Comparison of ENCODE assay signal across 15 cellular contexts in genomic region chr16:87894005-87894404, GRCh38. TPM values are rescaled to one million over a fixed set of nuclear protein-coding genes. Genes with fewer than 3 reads are reported as not detected.
DNase-seq lines count a peak whose midpoint lies in the region; ATAC-seq, FAIRE-seq and TF ChIP-seq lines count a peak whose summit lies in the region.
"Not testable (repeated sequence)": the region's sequence is repeated elsewhere in the genome, so short reads cannot be mapped to it uniquely, and the experiment has no call there.
"Had no signal": no experiment of that assay in that cellular context is flagged by ENCODE, and none has a peak within 500 bp of the region (broad histone marks: within the 10 kb centered on the region; RNA-seq: fewer than 3 reads in every experiment).

No MANE protein-coding gene starts in this region.

- CTCF ChIA-PET in HepG2 (lab: Yijun Ruan, JAX; ENCODE audit: low intra/inter-chr PET ratio, low total read pairs) = not testable (repeated sequence)

- not testable (repeated sequence) for H3K9me3 ChIP-seq in OCI-LY3 (ENCODE audit: insufficient read depth, low read length); HepG2 (ENCODE audit: low read length); skeletal muscle tissue (ENCODE audit: control insufficient read depth in 3 of 3, low read length in 3 of 3)

- POLR2A ChIA-PET in HepG2 (lab: Yijun Ruan, JAX) = interaction anchor here (0.9 to 1.9 kb wide), 2 partner anchors 17 to 128 kb away, joined by 4 to 5 read pairs; partner anchors contain the start of gene KLHDC4

- H4K20me1 ChIP-seq in OCI-LY3 (ENCODE audit: insufficient read depth, low read length); HepG2 (ENCODE audit: insufficient read depth, low read length): not testable (repeated sequence)

- intact Hi-C loops in HepG2 (cut with micrococcal nuclease; ENCODE audit: unreplicated experiment) = not testable (repeated sequence)

- not testable (repeated sequence) for H3K27me3 ChIP-seq in OCI-LY3 (ENCODE audit: low read depth, low read length); HepG2 (ENCODE audit: control insufficient read depth in 1 of 2, insufficient read depth in 2 of 2, low read length in 2 of 2); skeletal muscle tissue (ENCODE audit: control insufficient read depth in 3 of 3, insufficient read depth in 3 of 3, low read length in 3 of 3)

- TF ChIP-seq POLR2A in HepG2 (IDR thresholded peaks at IDR 0.05; ENCODE audit: insufficient read depth in 1 of 2, low read depth in 2 of 2, low read length in 2 of 2) = not testable (repeated sequence)

- not testable (repeated sequence) for TF ChIP-seq EP300 in HepG2 (IDR thresholded peaks at IDR 0.05; ENCODE audit: low read depth in 2 of 2, low read length in 2 of 2); HepG2 (CRISPR knock-in tag; IDR thresholded peaks at IDR 0.05; ENCODE audit: borderline replicate concordance)

- H3K4me1 Mint-ChIP-seq in activated naive CD8-positive, alpha-beta T cell (ENCODE audit: low read depth) = peaks cover 49% of the 10 kb centered on the region
- peaks cover 25% of the 10 kb centered on the region for H3K4me1 Mint-ChIP-seq in chondrocyte (ENCODE audit: low read depth)

- H2AFZ ChIP-seq in OCI-LY3 (ENCODE audit: low read depth, low read length) = peak overlapping the region; percentile 81; the same call in 1 of the 2 replicates
- H2AFZ ChIP-seq in HepG2 (ENCODE audit: low read length) = not testable (repeated sequence)

- not testable (repeated sequence) for H3K36me3 Mint-ChIP-seq in activated naive CD8-positive, alpha-beta T cell; chondrocyte (ENCODE audit: low read depth)

- BruUV-seq in HepG2 (replicated peaks; lab: Mats Ljungman, UMichigan) = not testable (repeated sequence)

- not testable (repeated sequence) for TF ChIP-seq RAD21 in HepG2 (CRISPR knock-in tag; IDR thresholded peaks at IDR 0.05)

- in situ Hi-C loops in HepG2 (cut with HindIII; ENCODE audit: extremely low pct_ligation_motif_present, low pct_unique_long_range_greater_than_20kb) = not testable (repeated sequence)

- ATAC-seq in HepG2 = not testable (repeated sequence)

- H3K4me3 Mint-ChIP-seq in activated naive CD8-positive, alpha-beta T cell; chondrocyte (ENCODE audit: unreplicated experiment): not testable (repeated sequence)

- not testable (repeated sequence) for H3K36me3 ChIP-seq in OCI-LY3 (replicated peaks; ENCODE audit: low read depth, low read length); skeletal muscle tissue (ENCODE audit: control insufficient read depth in 3 of 3, insufficient read depth in 3 of 3, low read length in 3 of 3)
- peaks cover 13 to 26% of the 10 kb centered on the region in 2 experiments; a peak in 4 of 5 replicates for H3K36me3 ChIP-seq in HepG2 (replicated peaks in 1 of 2; ENCODE audit: control insufficient read depth in 1 of 2, insufficient read depth in 2 of 2, low read length in 2 of 2)

- H3K4me1 ChIP-seq in OCI-LY3 (ENCODE audit: low read length) = peaks cover 42% of the 10 kb centered on the region
- not testable (repeated sequence) for H3K4me1 ChIP-seq in HepG2 (ENCODE audit: insufficient read depth, low read length)
- peaks cover 6 to 14% (median 6%) of the 10 kb centered on the region in 3 donors for H3K4me1 ChIP-seq in skeletal muscle tissue (ENCODE audit: control insufficient read depth in 3 of 3, insufficient read depth in 3 of 3, low read length in 3 of 3)

- H3K79me2 ChIP-seq in OCI-LY3 (ENCODE audit: low read length); HepG2 (ENCODE audit: insufficient read depth, low read length): not testable (repeated sequence)

- not testable (repeated sequence) for H3K9ac ChIP-seq in OCI-LY3 (ENCODE audit: low read length); HepG2 (ENCODE audit: insufficient read depth, low read depth, low read length)
- H3K9ac ChIP-seq in skeletal muscle tissue (ENCODE audit: low read depth in 1 of 3, low read length in 3 of 3) = peak overlapping the region in 1 of 3 donors; percentile 50

- not testable (repeated sequence) for H3K27me3 Mint-ChIP-seq in activated naive CD8-positive, alpha-beta T cell; chondrocyte (ENCODE audit: low read depth)

- not testable (repeated sequence) for H3K27ac ChIP-seq in OCI-LY3 (ENCODE audit: low read length); HepG2 (ENCODE audit: extremely low read length, insufficient read depth, low read length)
- peak overlapping the region; percentile 56 for H3K27ac ChIP-seq in skeletal muscle tissue (ENCODE audit: low read depth, low read length)

- not testable (repeated sequence) for H3K4me3 ChIP-seq in OCI-LY3 (ENCODE audit: low read length); HepG2 (replicated peaks in 1 of 3; ENCODE audit: insufficient read depth in 1 of 3, low read depth in 2 of 3, low read length in 3 of 3); skeletal muscle tissue (ENCODE audit: low read length in 3 of 3)

- 0 out of 2 replicates have a peak overlapping the region, but pooled peaks have one; percentile 24 for H3K4me2 ChIP-seq in OCI-LY3 (ENCODE audit: low read length)
- H3K4me2 ChIP-seq in HepG2 (ENCODE audit: low read depth, low read length) = not testable (repeated sequence)

- H3K9me3 Mint-ChIP-seq in activated naive CD8-positive, alpha-beta T cell (ENCODE audit: low read depth); chondrocyte (ENCODE audit: low read depth): not testable (repeated sequence)

- peak overlapping the region; percentile 100 for H3K27ac Mint-ChIP-seq in activated naive CD8-positive, alpha-beta T cell
- H3K27ac Mint-ChIP-seq in chondrocyte (ENCODE audit: unreplicated experiment) = peak overlapping the region; percentile 92

- not testable (repeated sequence) for FAIRE-seq in HepG2 (lab: Jason Lieb, UNC)

- TF ChIP-seq CTCF in OCI-LY3 (IDR thresholded peaks at IDR 0.05; ENCODE audit: low read depth, low read length); chondrocyte (IDR thresholded peaks at IDR 0.05); HepG2 (CRISPR knock-in tag; IDR thresholded peaks at IDR 0.05): not testable (repeated sequence)

- 96% methylated on average over 4 of the region's 4 CpGs for WGBS in HepG2 (ENCODE audit: low lambda C conversion rate)

- DNase-seq in ELR (ENCODE audit: low read depth) (peak; percentile 22), glomerular visceral epithelial cell (ENCODE audit: extremely low spot score) (peak; percentile 35)
- not testable (repeated sequence) for DNase-seq in chondrocyte (ENCODE audit: low spot score); HepG2 (ENCODE audit: low spot score)

RNA-seq across cellular contexts. Expression of gene SLC7A5, which starts 24.7 kb away (rescaled TPM):
- total RNA-seq in chondrocyte = 53.6 to 249 TPM (median 248 TPM) in 3 replicates
- total RNA-seq in HepG2 (2016; rRNA removed; fragmentation: Illumina TruSeq; extraction: Trizol) = 84.4 and 155 TPM in 2 replicates
- 20.4 and 21.0 TPM in 2 replicates for total RNA-seq in HepG2 (2016; cell fraction: cytosol; rRNA removed; fragmentation: Illumina TruSeq; extraction: Trizol; ENCODE audit: low read depth)
- 65.4 and 165 TPM in 2 replicates for total RNA-seq in HepG2 (2016; cell fraction: insoluble cytoplasmic fraction; rRNA removed; fragmentation: Illumina TruSeq; extraction: Trizol)
- 76.8 and 82.0 TPM in 2 replicates for total RNA-seq in HepG2 (2016; cell fraction: membrane; rRNA removed; fragmentation: Illumina TruSeq; extraction: Trizol)
- 144 and 171 TPM in 2 replicates for total RNA-seq in HepG2 (2016; cell fraction: nucleus; rRNA removed; fragmentation: Illumina TruSeq; extraction: Trizol)
- polyA plus RNA-seq in HepG2 (2011; rRNA removed) = 79.6 and 84.0 TPM in 2 replicates
- polyA plus RNA-seq in HepG2 (2011; cell fraction: cytosol; rRNA removed) = 58.4 and 80.8 TPM in 2 replicates
- polyA plus RNA-seq in HepG2 (2011; cell fraction: nucleus; rRNA removed) = 118 and 147 TPM in 2 replicates
- polyA plus RNA-seq in HepG2 (2012) = 135 and 207 TPM in 2 replicates
- 17.8 and 19.1 TPM in 2 replicates for polyA plus RNA-seq in HepG2 (2016; cell fraction: cytosol; fragmentation: Illumina TruSeq; extraction: Trizol; ENCODE audit: low read depth)
- polyA plus RNA-seq in HepG2 (2016; cell fraction: insoluble cytoplasmic fraction; fragmentation: Illumina TruSeq; extraction: Trizol; ENCODE audit: low read depth) = 93.2 and 121 TPM in 2 replicates
- polyA plus RNA-seq in HepG2 (2016; cell fraction: membrane; fragmentation: Illumina TruSeq; extraction: Trizol; ENCODE audit: low read depth) = 56.5 and 59.3 TPM in 2 replicates
- polyA plus RNA-seq in HepG2 (2016; cell fraction: nucleus; fragmentation: Illumina TruSeq; extraction: Trizol; ENCODE audit: insufficient read depth, low read depth) = 307 and 313 TPM in 2 replicates
- 157 and 170 TPM in 2 replicates for polyA minus RNA-seq in HepG2 (2011; rRNA and poly(A)+ RNA removed; ENCODE audit: low replicate concordance)
- polyA minus RNA-seq in HepG2 (2011; cell fraction: cytosol; rRNA and poly(A)+ RNA removed) = 88.7 and 88.8 TPM in 2 replicates
- polyA minus RNA-seq in HepG2 (2011; cell fraction: nucleus; rRNA and poly(A)+ RNA removed) = 35.7 and 42.5 TPM in 2 replicates
- total RNA-seq in skeletal muscle tissue = 3.1 TPM

RNA-seq across cellular contexts. Expression of gene CA5A, which starts 42.3 kb away (rescaled TPM):
- total RNA-seq in chondrocyte (not detected in 3 replicates), HepG2 (2016; rRNA removed; fragmentation: Illumina TruSeq; extraction: Trizol) (85.7 and 106 TPM in 2 replicates), skeletal muscle tissue (not detected)
- 32.7 and 37.9 TPM in 2 replicates for total RNA-seq in HepG2 (2016; cell fraction: cytosol; rRNA removed; fragmentation: Illumina TruSeq; extraction: Trizol; ENCODE audit: low read depth)
- total RNA-seq in HepG2 (2016; cell fraction: insoluble cytoplasmic fraction; rRNA removed; fragmentation: Illumina TruSeq; extraction: Trizol) = 85.8 and 97.2 TPM in 2 replicates
- 29.8 and 38.9 TPM in 2 replicates for total RNA-seq in HepG2 (2016; cell fraction: membrane; rRNA removed; fragmentation: Illumina TruSeq; extraction: Trizol)
- total RNA-seq in HepG2 (2016; cell fraction: nucleus; rRNA removed; fragmentation: Illumina TruSeq; extraction: Trizol) = 97.3 and 115 TPM in 2 replicates
- polyA plus RNA-seq in HepG2 (2011; rRNA removed) = 66.8 and 70.0 TPM in 2 replicates
- 69.7 and 71.1 TPM in 2 replicates for polyA plus RNA-seq in HepG2 (2011; cell fraction: cytosol; rRNA removed)
- polyA plus RNA-seq in HepG2 (2011; cell fraction: nucleus; rRNA removed) = 186 and 199 TPM in 2 replicates
- polyA plus RNA-seq in HepG2 (2012) = 44.2 and 48.2 TPM in 2 replicates
- polyA plus RNA-seq in HepG2 (2016; cell fraction: cytosol; fragmentation: Illumina TruSeq; extraction: Trizol; ENCODE audit: low read depth) = 21.5 and 23.0 TPM in 2 replicates
- 68.8 and 71.9 TPM in 2 replicates for polyA plus RNA-seq in HepG2 (2016; cell fraction: insoluble cytoplasmic fraction; fragmentation: Illumina TruSeq; extraction: Trizol; ENCODE audit: low read depth)
- 18.4 and 18.5 TPM in 2 replicates for polyA plus RNA-seq in HepG2 (2016; cell fraction: membrane; fragmentation: Illumina TruSeq; extraction: Trizol; ENCODE audit: low read depth)
- polyA plus RNA-seq in HepG2 (2016; cell fraction: nucleus; fragmentation: Illumina TruSeq; extraction: Trizol; ENCODE audit: insufficient read depth, low read depth) = 127 and 130 TPM in 2 replicates
- 132 TPM in 1 of 2 replicates, not detected in the other for polyA minus RNA-seq in HepG2 (2011; rRNA and poly(A)+ RNA removed; ENCODE audit: low replicate concordance)
- 12.6 and 15.9 TPM in 2 replicates for polyA minus RNA-seq in HepG2 (2011; cell fraction: cytosol; rRNA and poly(A)+ RNA removed)
- polyA minus RNA-seq in HepG2 (2011; cell fraction: nucleus; rRNA and poly(A)+ RNA removed) = 114 and 132 TPM in 2 replicates
- total RNA-seq: activated B cell treated with CpG ODN at 0.5 μM for 24 hours; CD4-positive, CD25-positive, alpha-beta regulatory T cell; frontal cortex; OCI-LY7; ovary; renal cortical epithelial cell; T-helper 1 cell treated with Interleukin-12 subunit alpha and Interleukin-12 subunit beta and Interleukin-4 antibody, amounts not matched to agents 30 ng/mL and 1 ng/mL, for 36 hours had no signal
- polyA plus RNA-seq: CD4-positive, CD25-positive, alpha-beta regulatory T cell; neural cell had no signal

RNA-seq across cellular contexts. Expression of gene BANP, which starts 57.2 kb away (rescaled TPM):
- total RNA-seq in chondrocyte (15.0 to 19.3 TPM (median 16.7 TPM) in 3 replicates), HepG2 (2016; rRNA removed; fragmentation: Illumina TruSeq; extraction: Trizol) (13.0 and 20.2 TPM in 2 replicates), skeletal muscle tissue (28.2 TPM)
- total RNA-seq in HepG2 (2016; cell fraction: cytosol; rRNA removed; fragmentation: Illumina TruSeq; extraction: Trizol; ENCODE audit: low read depth) = 63.3 and 63.4 TPM in 2 replicates
- total RNA-seq in HepG2 (2016; cell fraction: insoluble cytoplasmic fraction; rRNA removed; fragmentation: Illumina TruSeq; extraction: Trizol) = 11.2 and 21.0 TPM in 2 replicates
- total RNA-seq in HepG2 (2016; cell fraction: membrane; rRNA removed; fragmentation: Illumina TruSeq; extraction: Trizol) = 26.8 and 28.3 TPM in 2 replicates
- 25.5 and 26.4 TPM in 2 replicates for total RNA-seq in HepG2 (2016; cell fraction: nucleus; rRNA removed; fragmentation: Illumina TruSeq; extraction: Trizol)
- 23.8 and 24.6 TPM in 2 replicates for polyA plus RNA-seq in HepG2 (2011; rRNA removed)
- polyA plus RNA-seq in HepG2 (2011; cell fraction: cytosol; rRNA removed) = 21.1 and 26.1 TPM in 2 replicates
- polyA plus RNA-seq in HepG2 (2011; cell fraction: nucleus; rRNA removed) = 58.9 and 72.7 TPM in 2 replicates
- 16.2 and 18.3 TPM in 2 replicates for polyA plus RNA-seq in HepG2 (2012)
- 6.1 and 6.3 TPM in 2 replicates for polyA plus RNA-seq in HepG2 (2016; cell fraction: cytosol; fragmentation: Illumina TruSeq; extraction: Trizol; ENCODE audit: low read depth)
- polyA plus RNA-seq in HepG2 (2016; cell fraction: insoluble cytoplasmic fraction; fragmentation: Illumina TruSeq; extraction: Trizol; ENCODE audit: low read depth) = 10.3 and 13.0 TPM in 2 replicates
- 7.4 and 8.4 TPM in 2 replicates for polyA plus RNA-seq in HepG2 (2016; cell fraction: membrane; fragmentation: Illumina TruSeq; extraction: Trizol; ENCODE audit: low read depth)
- polyA plus RNA-seq in HepG2 (2016; cell fraction: nucleus; fragmentation: Illumina TruSeq; extraction: Trizol; ENCODE audit: insufficient read depth, low read depth) = 24.7 and 27.2 TPM in 2 replicates
- 44.9 and 76.3 TPM in 2 replicates for polyA minus RNA-seq in HepG2 (2011; rRNA and poly(A)+ RNA removed; ENCODE audit: low replicate concordance)
- polyA minus RNA-seq in HepG2 (2011; cell fraction: cytosol; rRNA and poly(A)+ RNA removed) = 24.6 and 25.1 TPM in 2 replicates
- 76.5 and 78.6 TPM in 2 replicates for polyA minus RNA-seq in HepG2 (2011; cell fraction: nucleus; rRNA and poly(A)+ RNA removed)

Comparison
In these comparisons a context has a peak if more than half of its experiments do, and no peak if none do; other contexts are left out.
1. RNA of gene CA5A, which starts 42.3 kb away (total RNA-seq): 29.8 to 115 TPM in HepG2; not detected in chondrocyte and not detected in skeletal muscle tissue (single experiment); every median in the first group is over 10 times any median in the second.